In genomic region chr20:4667371-4667773, GRCh38 we compare ENCODE assay signal across 1 cellular context.
TF ChIP-seq lines count a peak whose summit lies in the region.

No MANE protein-coding gene starts in this region.

TF ChIP-seq in GM12878, 131 proteins besides CTCF, POLR2A, EP300 and RAD21:
- TF ChIP-seq BHLHE40 (IDR thresholded peaks at IDR 0.05; ENCODE audit: borderline replicate concordance in 1 of 2, low read depth in 2 of 2, low read length in 1 of 2), result peak; percentile 62 to 76; a peak in 3 of 4 replicates
- TF ChIP-seq BRCA1 (IDR thresholded peaks at IDR 0.05; ENCODE audit: low read depth, low read length), result no peak
